Comparison of ENCODE assay signal across 14 cellular contexts in the genomic region with DNA sequence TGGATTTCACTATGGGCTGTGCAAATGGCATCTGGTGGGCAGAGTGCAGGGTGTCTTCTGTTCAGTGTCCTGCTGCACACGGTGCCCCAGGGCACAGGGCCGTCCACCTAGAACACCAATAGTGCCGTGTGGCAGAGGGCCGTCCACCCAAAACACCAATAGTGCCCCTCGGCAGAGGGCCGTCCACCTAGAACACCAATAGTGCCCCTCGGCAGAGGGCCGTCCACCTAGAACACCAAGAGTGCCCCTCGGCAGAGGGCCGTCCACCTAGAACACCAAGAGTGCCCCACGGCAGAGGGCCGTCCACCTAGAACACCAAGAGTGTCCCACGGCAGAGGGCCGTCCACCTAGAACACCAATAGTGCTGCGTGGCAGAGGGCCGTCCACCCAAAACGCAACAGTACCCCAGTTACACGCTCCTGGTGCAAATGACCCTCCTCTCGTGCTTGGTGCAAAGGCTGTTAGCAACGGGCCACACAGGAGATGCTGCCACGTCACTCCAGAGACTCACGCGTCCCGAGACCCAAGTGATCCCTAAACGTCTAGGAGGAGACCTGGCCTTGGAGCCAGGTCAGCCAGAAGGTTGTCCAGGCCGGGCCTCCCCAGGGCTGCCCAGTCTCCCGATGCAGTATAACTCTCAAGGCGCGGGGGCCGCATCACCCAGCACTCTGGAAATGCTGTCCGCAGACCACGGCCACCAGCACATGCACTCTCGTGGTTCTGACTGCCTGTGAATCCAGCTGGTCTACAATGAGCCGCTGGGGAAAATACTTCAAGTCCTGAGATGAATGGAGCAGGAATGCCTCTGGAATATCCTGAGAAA. TPM values are rescaled to one million over a fixed set of nuclear protein-coding genes. Genes with fewer than 3 reads are reported as not detected.
DNase-seq lines count a peak whose midpoint lies in the region; ATAC-seq and TF ChIP-seq lines count a peak whose summit lies in the region.
"Had no signal": no experiment of that assay in that cellular context is flagged by ENCODE, and none has a peak within 500 bp of the region (broad histone marks: within the 10 kb centered on the region; RNA-seq: fewer than 3 reads in every experiment).

No MANE protein-coding gene starts in this region.

- DNase-seq in activated CD4-positive, alpha-beta memory T cell treated with anti-CD3 and anti-CD28 coated beads for 36 hours: no peak
- no peak for DNase-seq in activated CD4-positive, alpha-beta memory T cell treated with anti-CD3 and anti-CD28 coated beads, Interleukin-2, amount 10 ng/mL, durations not matched to agents 7 days and 5 days
- no peak for DNase-seq in activated naive CD8-positive, alpha-beta T cell treated with anti-CD3 and anti-CD28 coated beads for 36 hours
- peak; percentile 37 for DNase-seq in lower lobe of right lung
- no peak for DNase-seq in stimulated activated effector memory CD8-positive, alpha-beta T cell treated with anti-CD3 and anti-CD28 coated beads, Interleukin-12 subunit alpha, Interleukin-12 subunit beta, amount 100 ng/mL, for 72 hours (ENCODE audit: low spot score in 2 of 2)
- DNase-seq in cerebellum (ENCODE audit: low spot score): no peak
- no peak for DNase-seq in NCI-H446 (lab: John Stamatoyannopoulos, UW)
- DNase-seq: activated gamma-delta T cell; NCI-H1105 treated with DMSO at 0.1 percent for 48 hours; stimulated activated naive CD8-positive, alpha-beta T cell treated with anti-CD3 and anti-CD28 coated beads, Interleukin-15, Interleukin-2, amounts not matched to agents 100 U/mL and 50 U/mL, for 24 hours; T-helper 1 cell had no signal

- intact Hi-C loops in activated CD4-positive, alpha-beta memory T cell treated with anti-CD3 and anti-CD28 coated beads for 36 hours (cut with micrococcal nuclease): no loop called here
- intact Hi-C loops in lower lobe of right lung (cut with DNase I): no loop called here

- POLR2A ChIA-PET in activated CD4-positive, alpha-beta memory T cell treated with anti-CD3 and anti-CD28 coated beads for 36 hours (lab: Charles Lee): no interaction called here
- POLR2A ChIA-PET in activated CD4-positive, alpha-beta memory T cell treated with anti-CD3 and anti-CD28 coated beads, Interleukin-2, amount 10 ng/mL, durations not matched to agents 7 days and 5 days (lab: Charles Lee): no interaction called here

- peaks cover 12% of the 10 kb centered on the region for H3K4me1 ChIP-seq in lower lobe of right lung

- ATAC-seq in lower lobe of right lung (no peak), GM21367 (IDR thresholded peaks at IDR 0.05; ENCODE audit: unreplicated experiment) (no peak)
- ATAC-seq in stimulated activated effector memory CD8-positive, alpha-beta T cell treated with anti-CD3 and anti-CD28 coated beads, Interleukin-12 subunit alpha, Interleukin-12 subunit beta, amount 100 ng/mL, for 72 hours: no peak
- ATAC-seq: gastrocnemius medialis; stimulated activated naive CD8-positive, alpha-beta T cell treated with anti-CD3 and anti-CD28 coated beads, Interleukin-15, Interleukin-2, amounts not matched to agents 100 U/mL and 50 U/mL, for 24 hours had no signal

- H3K4me1 Mint-ChIP-seq in activated CD4-positive, alpha-beta memory T cell treated with anti-CD3 and anti-CD28 coated beads for 36 hours (ENCODE audit: low read depth): peaks cover 36% of the 10 kb centered on the region
- peaks cover 10% of the 10 kb centered on the region for H3K4me1 Mint-ChIP-seq in activated CD4-positive, alpha-beta memory T cell treated with anti-CD3 and anti-CD28 coated beads, Interleukin-2, amount 10 ng/mL, durations not matched to agents 7 days and 5 days
- H3K4me1 Mint-ChIP-seq in activated naive CD8-positive, alpha-beta T cell treated with anti-CD3 and anti-CD28 coated beads for 36 hours: peaks cover 35% of the 10 kb centered on the region
- H3K4me1 Mint-ChIP-seq in stimulated activated effector memory CD8-positive, alpha-beta T cell treated with anti-CD3 and anti-CD28 coated beads, Interleukin-12 subunit alpha, Interleukin-12 subunit beta, amount 100 ng/mL, for 72 hours: peaks cover 60% of the 10 kb centered on the region

- H3K27ac Mint-ChIP-seq in activated CD4-positive, alpha-beta memory T cell treated with anti-CD3 and anti-CD28 coated beads for 36 hours: peak overlapping the region; percentile 1
- H3K27ac Mint-ChIP-seq in activated CD4-positive, alpha-beta memory T cell treated with anti-CD3 and anti-CD28 coated beads, Interleukin-2, amount 10 ng/mL, durations not matched to agents 7 days and 5 days: no peak overlapping the region
- H3K27ac Mint-ChIP-seq in activated naive CD8-positive, alpha-beta T cell treated with anti-CD3 and anti-CD28 coated beads for 36 hours: peak overlapping the region; percentile 51
- H3K27ac Mint-ChIP-seq in stimulated activated effector memory CD8-positive, alpha-beta T cell treated with anti-CD3 and anti-CD28 coated beads, Interleukin-12 subunit alpha, Interleukin-12 subunit beta, amount 100 ng/mL, for 72 hours: peak overlapping the region; percentile 76

- no peak overlapping the region for H3K27ac ChIP-seq in lower lobe of right lung
- H3K27ac ChIP-seq: breast epithelium, gastrocnemius medialis had no signal

- H3K36me3 Mint-ChIP-seq in activated CD4-positive, alpha-beta memory T cell treated with anti-CD3 and anti-CD28 coated beads for 36 hours: peaks cover 11% of the 10 kb centered on the region
- H3K36me3 Mint-ChIP-seq in activated CD4-positive, alpha-beta memory T cell treated with anti-CD3 and anti-CD28 coated beads, Interleukin-2, amount 10 ng/mL, durations not matched to agents 7 days and 5 days (ENCODE audit: low read depth): peaks cover 40% of the 10 kb centered on the region
- peaks cover 7% of the 10 kb centered on the region for H3K36me3 Mint-ChIP-seq in activated naive CD8-positive, alpha-beta T cell treated with anti-CD3 and anti-CD28 coated beads for 36 hours
- peaks cover 17% of the 10 kb centered on the region for H3K36me3 Mint-ChIP-seq in stimulated activated effector memory CD8-positive, alpha-beta T cell treated with anti-CD3 and anti-CD28 coated beads, Interleukin-12 subunit alpha, Interleukin-12 subunit beta, amount 100 ng/mL, for 72 hours

- no peaks in the 10 kb centered on the region for H3K9me3 ChIP-seq in lower lobe of right lung
- H3K9me3 ChIP-seq: breast epithelium, gastrocnemius medialis had no signal

- TF ChIP-seq CTCF in lower lobe of right lung (IDR thresholded peaks at IDR 0.05): no peak

- no peaks in the 10 kb centered on the region for H3K36me3 ChIP-seq in lower lobe of right lung
- H3K36me3 ChIP-seq: breast epithelium, gastrocnemius medialis had no signal

- CTCF ChIA-PET in activated CD4-positive, alpha-beta memory T cell treated with anti-CD3 and anti-CD28 coated beads for 36 hours (lab: Charles Lee): no interaction called here
- CTCF ChIA-PET in activated CD4-positive, alpha-beta memory T cell treated with anti-CD3 and anti-CD28 coated beads, Interleukin-2, amount 10 ng/mL, durations not matched to agents 7 days and 5 days (lab: Charles Lee): no interaction called here

- no peaks in the 10 kb centered on the region for H3K27me3 ChIP-seq in lower lobe of right lung (ENCODE audit: low read depth)
- H3K27me3 ChIP-seq: breast epithelium, gastrocnemius medialis had no signal

- no peak overlapping the region for H3K4me3 Mint-ChIP-seq in activated CD4-positive, alpha-beta memory T cell treated with anti-CD3 and anti-CD28 coated beads for 36 hours
- H3K4me3 Mint-ChIP-seq in activated CD4-positive, alpha-beta memory T cell treated with anti-CD3 and anti-CD28 coated beads, Interleukin-2, amount 10 ng/mL, durations not matched to agents 7 days and 5 days: no peak overlapping the region
- no peak overlapping the region for H3K4me3 Mint-ChIP-seq in activated naive CD8-positive, alpha-beta T cell treated with anti-CD3 and anti-CD28 coated beads for 36 hours
- H3K4me3 Mint-ChIP-seq in stimulated activated effector memory CD8-positive, alpha-beta T cell treated with anti-CD3 and anti-CD28 coated beads, Interleukin-12 subunit alpha, Interleukin-12 subunit beta, amount 100 ng/mL, for 72 hours: no peak overlapping the region

- H3K4me3 ChIP-seq in lower lobe of right lung: no peak overlapping the region
- H3K4me3 ChIP-seq: breast epithelium, gastrocnemius medialis had no signal

- H3K27me3 Mint-ChIP-seq in activated CD4-positive, alpha-beta memory T cell treated with anti-CD3 and anti-CD28 coated beads for 36 hours: no peaks in the 10 kb centered on the region
- no peaks in the 10 kb centered on the region for H3K27me3 Mint-ChIP-seq in activated CD4-positive, alpha-beta memory T cell treated with anti-CD3 and anti-CD28 coated beads, Interleukin-2, amount 10 ng/mL, durations not matched to agents 7 days and 5 days
- no peaks in the 10 kb centered on the region for H3K27me3 Mint-ChIP-seq in activated naive CD8-positive, alpha-beta T cell treated with anti-CD3 and anti-CD28 coated beads for 36 hours

- no peaks in the 10 kb centered on the region for H3K9me3 Mint-ChIP-seq in activated CD4-positive, alpha-beta memory T cell treated with anti-CD3 and anti-CD28 coated beads for 36 hours
- H3K9me3 Mint-ChIP-seq in activated CD4-positive, alpha-beta memory T cell treated with anti-CD3 and anti-CD28 coated beads, Interleukin-2, amount 10 ng/mL, durations not matched to agents 7 days and 5 days: peaks cover 6% of the 10 kb centered on the region
- H3K9me3 Mint-ChIP-seq in activated naive CD8-positive, alpha-beta T cell treated with anti-CD3 and anti-CD28 coated beads for 36 hours: no peaks in the 10 kb centered on the region
- H3K9me3 Mint-ChIP-seq in stimulated activated effector memory CD8-positive, alpha-beta T cell treated with anti-CD3 and anti-CD28 coated beads, Interleukin-12 subunit alpha, Interleukin-12 subunit beta, amount 100 ng/mL, for 72 hours: no peaks in the 10 kb centered on the region

RNA-seq across cellular contexts. Expression of gene RASA3, which starts 51.5 kb away (rescaled TPM):
- total RNA-seq in activated CD4-positive, alpha-beta memory T cell treated with anti-CD3 and anti-CD28 coated beads for 36 hours: 10 to 100 TPM; 45.9 to 49.3 TPM
- 10 to 100 TPM; 97.2 to 99.3 TPM for total RNA-seq in activated CD4-positive, alpha-beta memory T cell treated with anti-CD3 and anti-CD28 coated beads, Interleukin-2, amount 10 ng/mL, durations not matched to agents 7 days and 5 days
- 10 to 100 TPM; 25.6 to 26.5 TPM for total RNA-seq in activated naive CD8-positive, alpha-beta T cell treated with anti-CD3 and anti-CD28 coated beads for 36 hours
- total RNA-seq in lower lobe of right lung (19.1 TPM), cerebellum (19.1 TPM)
